In genomic region chr5:112921031-112921832, GRCh38 we compare ENCODE assay signal across 1 cellular context.
A peak's percentile ranks its signal among the peaks of the same experiment; 100 is the strongest.
TF ChIP-seq lines count a peak whose summit lies in the region.

No MANE protein-coding gene starts in this region.

TF ChIP-seq in K562, 482 proteins besides CTCF, POLR2A, EP300 and RAD21 (continued from another document and continues in another):
- TF ChIP-seq MEIS2 (IDR thresholded peaks at IDR 0.05; ENCODE audit: partially characterized antibody) (no peak), HNRNPH1 (optimal IDR thresholded peaks at IDR 0.05; ENCODE audit: low read depth, low read length) (no peak), POLR2B (IDR thresholded peaks at IDR 0.05; ENCODE audit: low read depth, partially characterized antibody) (no peak), MEF2A (IDR thresholded peaks at IDR 0.05; ENCODE audit: control insufficient read depth, low read depth, low read length) (no peak), THRB (CRISPR knock-in tag; conservative IDR thresholded peaks at IDR 0.05) (no peak), ZNF24 (IDR thresholded peaks at IDR 0.05) (no peak), NUFIP1 (IDR thresholded peaks at IDR 0.05; ENCODE audit: partially characterized antibody) (no peak), ZNF695 (CRISPR knock-in tag; IDR thresholded peaks at IDR 0.05) (no peak), CBX1 (IDR thresholded peaks at IDR 0.05; ENCODE audit: low read depth) (no peak; the same call in 1 of the 2 replicates), ZC3H4 (CRISPR knock-in tag; IDR thresholded peaks at IDR 0.05; ENCODE audit: borderline replicate concordance) (peak; percentile 7; the same call in 1 of the 2 replicates), ZNF253 (CRISPR knock-in tag; conservative IDR thresholded peaks at IDR 0.05) (no peak), HSF4 (CRISPR knock-in tag; IDR thresholded peaks at IDR 0.05; ENCODE audit: borderline replicate concordance) (no peak), ZNF780A (CRISPR knock-in tag; IDR thresholded peaks at IDR 0.05) (no peak), MIER1 (IDR thresholded peaks at IDR 0.05; ENCODE audit: low read depth) (no peak), ETS1 (conservative IDR thresholded peaks at IDR 0.05; ENCODE audit: control insufficient read depth, low read depth, low read length) (0 out of 2 replicates have a peak, but pooled peaks have one; percentile 39), SAP30 (IDR thresholded peaks at IDR 0.05; ENCODE audit: borderline replicate concordance, insufficient read depth, low read depth, low read length, poor library complexity, severe bottlenecking) (no peak), KAT7 (CRISPR knock-in tag; IDR thresholded peaks at IDR 0.05; ENCODE audit: borderline replicate concordance) (peak; percentile 64; the same call in 1 of the 2 replicates), ZNF280A (IDR thresholded peaks at IDR 0.05; ENCODE audit: low read depth, partially characterized antibody) (no peak), PHF8 (IDR thresholded peaks at IDR 0.05; ENCODE audit: borderline replicate concordance, low read length) (peak; percentile 60; the same call in 1 of the 2 replicates), COPS2 (conservative IDR thresholded peaks at IDR 0.05) (no peak), HINFP (tag; conservative IDR thresholded peaks at IDR 0.05; ENCODE audit: low read depth) (no peak), CBFB (CRISPR knock-in tag; IDR thresholded peaks at IDR 0.05) (no peak), SPI1 (IDR thresholded peaks at IDR 0.05; ENCODE audit: borderline replicate concordance, low read depth, low read length) (peak; percentile 14; the same call in 1 of the 2 replicates), ZNF644 (tag; IDR thresholded peaks at IDR 0.05; ENCODE audit: low read depth) (no peak), PBX2 (CRISPR knock-in tag; IDR thresholded peaks at IDR 0.05; ENCODE audit: low read depth) (no peak), PBX2 (tag; conservative IDR thresholded peaks at IDR 0.05; ENCODE audit: low read depth) (no peak), HNRNPLL (IDR thresholded peaks at IDR 0.05; ENCODE audit: low read depth, low read length, poor library complexity, severe bottlenecking) (peak; percentile 17), ILF3 (IDR thresholded peaks at IDR 0.05; ENCODE audit: borderline replicate concordance) (0 out of 2 replicates have a peak, but pooled peaks have one; percentile 71), ARID1B (IDR thresholded peaks at IDR 0.05) (no peak; the same call in 1 of the 2 replicates), ZSCAN29 (IDR thresholded peaks at IDR 0.05) (no peak), ZNF699 (CRISPR knock-in tag; IDR thresholded peaks at IDR 0.05; ENCODE audit: insufficient replicate concordance) (no peak), ERF (CRISPR knock-in tag; IDR thresholded peaks at IDR 0.05) (no peak), RBBP5 (IDR thresholded peaks at IDR 0.05; ENCODE audit: borderline replicate concordance, insufficient read depth, low read length, poor library complexity, severe bottlenecking) (peak; percentile 65)
- TF ChIP-seq, protein P1, sequence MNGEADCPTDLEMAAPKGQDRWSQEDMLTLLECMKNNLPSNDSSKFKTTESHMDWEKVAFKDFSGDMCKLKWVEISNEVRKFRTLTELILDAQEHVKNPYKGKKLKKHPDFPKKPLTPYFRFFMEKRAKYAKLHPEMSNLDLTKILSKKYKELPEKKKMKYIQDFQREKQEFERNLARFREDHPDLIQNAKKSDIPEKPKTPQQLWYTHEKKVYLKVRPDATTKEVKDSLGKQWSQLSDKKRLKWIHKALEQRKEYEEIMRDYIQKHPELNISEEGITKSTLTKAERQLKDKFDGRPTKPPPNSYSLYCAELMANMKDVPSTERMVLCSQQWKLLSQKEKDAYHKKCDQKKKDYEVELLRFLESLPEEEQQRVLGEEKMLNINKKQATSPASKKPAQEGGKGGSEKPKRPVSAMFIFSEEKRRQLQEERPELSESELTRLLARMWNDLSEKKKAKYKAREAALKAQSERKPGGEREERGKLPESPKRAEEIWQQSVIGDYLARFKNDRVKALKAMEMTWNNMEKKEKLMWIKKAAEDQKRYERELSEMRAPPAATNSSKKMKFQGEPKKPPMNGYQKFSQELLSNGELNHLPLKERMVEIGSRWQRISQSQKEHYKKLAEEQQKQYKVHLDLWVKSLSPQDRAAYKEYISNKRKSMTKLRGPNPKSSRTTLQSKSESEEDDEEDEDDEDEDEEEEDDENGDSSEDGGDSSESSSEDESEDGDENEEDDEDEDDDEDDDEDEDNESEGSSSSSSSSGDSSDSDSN (IDR thresholded peaks at IDR 0.05; ENCODE audit: borderline replicate concordance in 1 of 2, low read depth in 2 of 2, low read length in 2 of 2) = peak; percentile 62 to 92; a peak in 2 of 4 replicates
- TF ChIP-seq, protein P2, sequence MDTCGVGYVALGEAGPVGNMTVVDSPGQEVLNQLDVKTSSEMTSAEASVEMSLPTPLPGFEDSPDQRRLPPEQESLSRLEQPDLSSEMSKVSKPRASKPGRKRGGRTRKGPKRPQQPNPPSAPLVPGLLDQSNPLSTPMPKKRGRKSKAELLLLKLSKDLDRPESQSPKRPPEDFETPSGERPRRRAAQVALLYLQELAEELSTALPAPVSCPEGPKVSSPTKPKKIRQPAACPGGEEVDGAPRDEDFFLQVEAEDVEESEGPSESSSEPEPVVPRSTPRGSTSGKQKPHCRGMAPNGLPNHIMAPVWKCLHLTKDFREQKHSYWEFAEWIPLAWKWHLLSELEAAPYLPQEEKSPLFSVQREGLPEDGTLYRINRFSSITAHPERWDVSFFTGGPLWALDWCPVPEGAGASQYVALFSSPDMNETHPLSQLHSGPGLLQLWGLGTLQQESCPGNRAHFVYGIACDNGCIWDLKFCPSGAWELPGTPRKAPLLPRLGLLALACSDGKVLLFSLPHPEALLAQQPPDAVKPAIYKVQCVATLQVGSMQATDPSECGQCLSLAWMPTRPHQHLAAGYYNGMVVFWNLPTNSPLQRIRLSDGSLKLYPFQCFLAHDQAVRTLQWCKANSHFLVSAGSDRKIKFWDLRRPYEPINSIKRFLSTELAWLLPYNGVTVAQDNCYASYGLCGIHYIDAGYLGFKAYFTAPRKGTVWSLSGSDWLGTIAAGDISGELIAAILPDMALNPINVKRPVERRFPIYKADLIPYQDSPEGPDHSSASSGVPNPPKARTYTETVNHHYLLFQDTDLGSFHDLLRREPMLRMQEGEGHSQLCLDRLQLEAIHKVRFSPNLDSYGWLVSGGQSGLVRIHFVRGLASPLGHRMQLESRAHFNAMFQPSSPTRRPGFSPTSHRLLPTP (IDR thresholded peaks at IDR 0.05; ENCODE audit: borderline replicate concordance, extremely low read depth, insufficient read length) = no peak
- TF ChIP-seq, protein P3, sequence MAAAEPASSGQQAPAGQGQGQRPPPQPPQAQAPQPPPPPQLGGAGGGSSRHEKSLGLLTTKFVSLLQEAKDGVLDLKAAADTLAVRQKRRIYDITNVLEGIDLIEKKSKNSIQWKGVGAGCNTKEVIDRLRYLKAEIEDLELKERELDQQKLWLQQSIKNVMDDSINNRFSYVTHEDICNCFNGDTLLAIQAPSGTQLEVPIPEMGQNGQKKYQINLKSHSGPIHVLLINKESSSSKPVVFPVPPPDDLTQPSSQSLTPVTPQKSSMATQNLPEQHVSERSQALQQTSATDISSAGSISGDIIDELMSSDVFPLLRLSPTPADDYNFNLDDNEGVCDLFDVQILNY (CRISPR knock-in tag; IDR thresholded peaks at IDR 0.05) = 0 out of 2 replicates have a peak, but pooled peaks have one; percentile 19
- TF ChIP-seq, protein P4, sequence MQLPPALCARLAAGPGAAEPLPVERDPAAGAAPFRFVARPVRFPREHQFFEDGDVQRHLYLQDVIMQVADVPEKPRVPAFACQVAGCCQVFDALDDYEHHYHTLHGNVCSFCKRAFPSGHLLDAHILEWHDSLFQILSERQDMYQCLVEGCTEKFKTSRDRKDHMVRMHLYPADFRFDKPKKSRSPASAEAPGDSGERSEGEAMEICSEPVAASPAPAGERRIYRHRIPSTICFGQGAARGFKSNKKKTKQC (CRISPR knock-in tag; IDR thresholded peaks at IDR 0.05) = peak; percentile 59; the same call in 1 of the 2 replicates
- TF ChIP-seq, protein P5, sequence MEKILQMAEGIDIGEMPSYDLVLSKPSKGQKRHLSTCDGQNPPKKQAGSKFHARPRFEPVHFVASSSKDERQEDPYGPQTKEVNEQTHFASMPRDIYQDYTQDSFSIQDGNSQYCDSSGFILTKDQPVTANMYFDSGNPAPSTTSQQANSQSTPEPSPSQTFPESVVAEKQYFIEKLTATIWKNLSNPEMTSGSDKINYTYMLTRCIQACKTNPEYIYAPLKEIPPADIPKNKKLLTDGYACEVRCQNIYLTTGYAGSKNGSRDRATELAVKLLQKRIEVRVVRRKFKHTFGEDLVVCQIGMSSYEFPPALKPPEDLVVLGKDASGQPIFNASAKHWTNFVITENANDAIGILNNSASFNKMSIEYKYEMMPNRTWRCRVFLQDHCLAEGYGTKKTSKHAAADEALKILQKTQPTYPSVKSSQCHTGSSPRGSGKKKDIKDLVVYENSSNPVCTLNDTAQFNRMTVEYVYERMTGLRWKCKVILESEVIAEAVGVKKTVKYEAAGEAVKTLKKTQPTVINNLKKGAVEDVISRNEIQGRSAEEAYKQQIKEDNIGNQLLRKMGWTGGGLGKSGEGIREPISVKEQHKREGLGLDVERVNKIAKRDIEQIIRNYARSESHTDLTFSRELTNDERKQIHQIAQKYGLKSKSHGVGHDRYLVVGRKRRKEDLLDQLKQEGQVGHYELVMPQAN (IDR thresholded peaks at IDR 0.05; ENCODE audit: borderline replicate concordance) = peak; percentile 39
- TF ChIP-seq, protein P6, sequence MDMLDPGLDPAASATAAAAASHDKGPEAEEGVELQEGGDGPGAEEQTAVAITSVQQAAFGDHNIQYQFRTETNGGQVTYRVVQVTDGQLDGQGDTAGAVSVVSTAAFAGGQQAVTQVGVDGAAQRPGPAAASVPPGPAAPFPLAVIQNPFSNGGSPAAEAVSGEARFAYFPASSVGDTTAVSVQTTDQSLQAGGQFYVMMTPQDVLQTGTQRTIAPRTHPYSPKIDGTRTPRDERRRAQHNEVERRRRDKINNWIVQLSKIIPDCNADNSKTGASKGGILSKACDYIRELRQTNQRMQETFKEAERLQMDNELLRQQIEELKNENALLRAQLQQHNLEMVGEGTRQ (CRISPR knock-in tag; IDR thresholded peaks at IDR 0.05) = no peak
- TF ChIP-seq, protein P7, sequence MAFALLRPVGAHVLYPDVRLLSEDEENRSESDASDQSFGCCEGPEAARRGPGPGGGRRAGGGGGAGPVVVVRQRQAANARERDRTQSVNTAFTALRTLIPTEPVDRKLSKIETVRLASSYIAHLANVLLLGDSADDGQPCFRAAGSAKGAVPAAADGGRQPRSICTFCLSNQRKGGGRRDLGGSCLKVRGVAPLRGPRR (CRISPR knock-in tag; IDR thresholded peaks at IDR 0.05) = no peak
